10 cellular contexts compared by ENCODE assay signal in the genomic region with DNA sequence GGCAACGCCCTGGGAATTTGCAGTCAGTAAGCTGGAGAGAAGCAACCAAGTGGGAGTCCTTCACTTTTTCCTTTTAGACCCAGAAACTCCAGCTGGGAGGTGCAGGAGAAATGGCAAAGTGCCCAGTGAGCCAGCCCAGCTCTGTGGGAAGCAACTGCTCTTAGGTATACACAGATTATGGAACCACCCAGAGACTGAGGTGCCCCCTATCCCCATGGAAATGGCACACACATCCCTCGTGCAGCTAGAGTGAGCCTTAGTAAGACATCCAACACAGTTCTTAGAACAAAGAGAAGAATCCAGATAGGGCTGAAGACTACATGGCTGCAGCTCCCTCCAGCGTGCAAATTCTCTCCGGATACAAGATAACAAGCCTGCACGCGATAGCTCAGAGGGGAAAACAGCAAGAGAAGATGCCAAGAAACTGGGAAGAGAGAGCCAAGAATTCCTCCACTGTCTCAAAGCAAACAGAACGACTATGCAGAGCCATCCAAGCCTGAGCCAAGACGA. TPM values are rescaled to one million over a fixed set of nuclear protein-coding genes. Genes with fewer than 3 reads are reported as not detected.
DNase-seq lines count a peak whose midpoint lies in the region; ATAC-seq and TF ChIP-seq lines count a peak whose summit lies in the region.
"Had no signal": no experiment of that assay in that cellular context is flagged by ENCODE, and none has a peak within 500 bp of the region (broad histone marks: within the 10 kb centered on the region; RNA-seq: fewer than 3 reads in every experiment).

No MANE protein-coding gene starts in this region.

- no peaks in the 10 kb centered on the region for H3K27me3 Mint-ChIP-seq in activated CD8-positive, alpha-beta T cell treated with anti-CD3 and anti-CD28 coated beads for 36 hours
- H3K27me3 Mint-ChIP-seq in activated CD8-positive, alpha-beta T cell treated with anti-CD3 and anti-CD28 coated beads, Interleukin-2, amount 10 ng/mL, durations not matched to agents 7 days and 5 days (ENCODE audit: low read depth): no peaks in the 10 kb centered on the region
- H3K27me3 Mint-ChIP-seq in stimulated activated naive B cell treated with anti-CD40 and anti-IgM and Interleukin-4, amounts not matched to agents 10 μg/mL and 1 μg/mL and 100 μg/mL, for 72 hours: no peaks in the 10 kb centered on the region
- H3K27me3 Mint-ChIP-seq: activated naive CD8-positive, alpha-beta T cell treated with anti-CD3 and anti-CD28 coated beads for 36 hours had no signal

- H3K4me1 Mint-ChIP-seq in activated CD8-positive, alpha-beta T cell treated with anti-CD3 and anti-CD28 coated beads for 36 hours (ENCODE audit: low read depth): peaks cover 47% of the 10 kb centered on the region
- H3K4me1 Mint-ChIP-seq in activated CD8-positive, alpha-beta T cell treated with anti-CD3 and anti-CD28 coated beads, Interleukin-2, amount 10 ng/mL, durations not matched to agents 7 days and 5 days (ENCODE audit: low read depth): peaks cover 18% of the 10 kb centered on the region
- peaks cover 14 to 20% of the 10 kb centered on the region in 2 donors for H3K4me1 Mint-ChIP-seq in stimulated activated naive B cell treated with anti-CD40 and anti-IgM and Interleukin-4, amounts not matched to agents 10 μg/mL and 1 μg/mL and 100 μg/mL, for 72 hours

- DNase-seq in activated CD8-positive, alpha-beta T cell treated with anti-CD3 and anti-CD28 coated beads for 36 hours: no peak
- no peak for DNase-seq in activated CD8-positive, alpha-beta T cell treated with anti-CD3 and anti-CD28 coated beads, Interleukin-2, amount 10 ng/mL, durations not matched to agents 7 days and 5 days
- DNase-seq in choroid plexus epithelial cell (ENCODE audit: low read depth) (peak; percentile 81), medulla oblongata (ENCODE audit: extremely low spot score) (peak; percentile 48), upper lobe of right lung (no peak), retina (no peak), DMS153 (lab: John Stamatoyannopoulos, UW) (no peak)
- no peak for DNase-seq in stimulated activated naive B cell treated with anti-CD40 and anti-IgM and Interleukin-4, amounts not matched to agents 10 μg/mL and 1 μg/mL and 100 μg/mL, for 72 hours
- DNase-seq: activated naive CD8-positive, alpha-beta T cell treated with anti-CD3 and anti-CD28 coated beads for 36 hours; CD8-positive, alpha-beta memory T cell had no signal

- no peaks in the 10 kb centered on the region for H3K9me3 Mint-ChIP-seq in activated CD8-positive, alpha-beta T cell treated with anti-CD3 and anti-CD28 coated beads for 36 hours
- H3K9me3 Mint-ChIP-seq in activated CD8-positive, alpha-beta T cell treated with anti-CD3 and anti-CD28 coated beads, Interleukin-2, amount 10 ng/mL, durations not matched to agents 7 days and 5 days (ENCODE audit: insufficient read depth): no peaks in the 10 kb centered on the region
- no peaks in the 10 kb centered on the region for H3K9me3 Mint-ChIP-seq in stimulated activated naive B cell treated with anti-CD40 and anti-IgM and Interleukin-4, amounts not matched to agents 10 μg/mL and 1 μg/mL and 100 μg/mL, for 72 hours
- H3K9me3 Mint-ChIP-seq: activated naive CD8-positive, alpha-beta T cell treated with anti-CD3 and anti-CD28 coated beads for 36 hours; CD8-positive, alpha-beta memory T cell had no signal

- H3K36me3 Mint-ChIP-seq in activated CD8-positive, alpha-beta T cell treated with anti-CD3 and anti-CD28 coated beads for 36 hours (ENCODE audit: low read depth): peaks cover 19% of the 10 kb centered on the region
- H3K36me3 Mint-ChIP-seq in activated CD8-positive, alpha-beta T cell treated with anti-CD3 and anti-CD28 coated beads, Interleukin-2, amount 10 ng/mL, durations not matched to agents 7 days and 5 days (ENCODE audit: low read depth): peaks cover 47% of the 10 kb centered on the region
- peaks cover 11 to 15% of the 10 kb centered on the region in 2 donors for H3K36me3 Mint-ChIP-seq in stimulated activated naive B cell treated with anti-CD40 and anti-IgM and Interleukin-4, amounts not matched to agents 10 μg/mL and 1 μg/mL and 100 μg/mL, for 72 hours

- POLR2A ChIA-PET in activated CD8-positive, alpha-beta T cell treated with anti-CD3 and anti-CD28 coated beads for 36 hours (lab: Charles Lee): no interaction called here
- POLR2A ChIA-PET in activated CD8-positive, alpha-beta T cell treated with anti-CD3 and anti-CD28 coated beads, Interleukin-2, amount 10 ng/mL, durations not matched to agents 7 days and 5 days (lab: Charles Lee): no interaction called here

- intact Hi-C loops in activated CD8-positive, alpha-beta T cell treated with anti-CD3 and anti-CD28 coated beads for 36 hours (cut with micrococcal nuclease): no loop called here
- intact Hi-C loops in upper lobe of right lung (cut with DNase I): no loop called here

- no peaks in the 10 kb centered on the region for H3K9me3 ChIP-seq in upper lobe of right lung

- peaks cover 23% of the 10 kb centered on the region for H3K4me1 ChIP-seq in upper lobe of right lung

- H3K27ac ChIP-seq in upper lobe of right lung: peak overlapping the region; percentile 42

- no peak overlapping the region for H3K4me3 ChIP-seq in choroid plexus epithelial cell (ENCODE audit: low read depth, low read length)
- no peak overlapping the region for H3K4me3 ChIP-seq in upper lobe of right lung

- no peak overlapping the region for H3K4me3 Mint-ChIP-seq in activated CD8-positive, alpha-beta T cell treated with anti-CD3 and anti-CD28 coated beads for 36 hours
- H3K4me3 Mint-ChIP-seq in activated CD8-positive, alpha-beta T cell treated with anti-CD3 and anti-CD28 coated beads, Interleukin-2, amount 10 ng/mL, durations not matched to agents 7 days and 5 days: no peak overlapping the region
- H3K4me3 Mint-ChIP-seq in stimulated activated naive B cell treated with anti-CD40 and anti-IgM and Interleukin-4, amounts not matched to agents 10 μg/mL and 1 μg/mL and 100 μg/mL, for 72 hours: no peak overlapping the region
- H3K4me3 Mint-ChIP-seq: activated naive CD8-positive, alpha-beta T cell treated with anti-CD3 and anti-CD28 coated beads for 36 hours; CD8-positive, alpha-beta memory T cell had no signal

- H3K27me3 ChIP-seq in upper lobe of right lung: no peaks in the 10 kb centered on the region

- H3K27ac Mint-ChIP-seq in activated CD8-positive, alpha-beta T cell treated with anti-CD3 and anti-CD28 coated beads for 36 hours: peak overlapping the region; percentile 25
- no peak overlapping the region for H3K27ac Mint-ChIP-seq in activated CD8-positive, alpha-beta T cell treated with anti-CD3 and anti-CD28 coated beads, Interleukin-2, amount 10 ng/mL, durations not matched to agents 7 days and 5 days
- H3K27ac Mint-ChIP-seq in stimulated activated naive B cell treated with anti-CD40 and anti-IgM and Interleukin-4, amounts not matched to agents 10 μg/mL and 1 μg/mL and 100 μg/mL, for 72 hours: no peak overlapping the region
- H3K27ac Mint-ChIP-seq: activated naive CD8-positive, alpha-beta T cell treated with anti-CD3 and anti-CD28 coated beads for 36 hours had no signal

- no peak for TF ChIP-seq CTCF in activated CD8-positive, alpha-beta T cell treated with anti-CD3 and anti-CD28 coated beads for 36 hours (IDR thresholded peaks at IDR 0.05)
- TF ChIP-seq CTCF in choroid plexus epithelial cell (conservative IDR thresholded peaks at IDR 0.05; ENCODE audit: low read depth, low read length) (peak; percentile 45), upper lobe of right lung (IDR thresholded peaks at IDR 0.05) (no peak)

- H3K36me3 ChIP-seq in upper lobe of right lung: no peaks in the 10 kb centered on the region

- CTCF ChIA-PET in activated CD8-positive, alpha-beta T cell treated with anti-CD3 and anti-CD28 coated beads for 36 hours (lab: Charles Lee): no interaction called here
- CTCF ChIA-PET in activated CD8-positive, alpha-beta T cell treated with anti-CD3 and anti-CD28 coated beads, Interleukin-2, amount 10 ng/mL, durations not matched to agents 7 days and 5 days (lab: Charles Lee): interaction anchor here (0.8 kb wide), 1 partner anchor 26 kb away, joined by 4 read pairs; the partner anchor contains the start of gene IRAK1

- ATAC-seq in activated CD8-positive, alpha-beta T cell treated with anti-CD3 and anti-CD28 coated beads for 36 hours: no peak
- ATAC-seq in activated CD8-positive, alpha-beta T cell treated with anti-CD3 and anti-CD28 coated beads, Interleukin-2, amount 10 ng/mL, durations not matched to agents 7 days and 5 days: no peak
- ATAC-seq in upper lobe of right lung: peak; percentile 51
- no peak for ATAC-seq in stimulated activated naive B cell treated with anti-CD40 and anti-IgM and Interleukin-4, amounts not matched to agents 10 μg/mL and 1 μg/mL and 100 μg/mL, for 72 hours (replicated peaks)

RNA-seq across cellular contexts. Expression of gene IRAK1, which starts 26.6 kb away (rescaled TPM):
- total RNA-seq in activated CD8-positive, alpha-beta T cell treated with anti-CD3 and anti-CD28 coated beads for 36 hours: 100 to 1,000 TPM; 134 to 136 TPM
- total RNA-seq in activated CD8-positive, alpha-beta T cell treated with anti-CD3 and anti-CD28 coated beads, Interleukin-2, amount 10 ng/mL, durations not matched to agents 7 days and 5 days: 100 to 1,000 TPM; 164 to 165 TPM
- total RNA-seq in upper lobe of right lung: 89.4 TPM

RNA-seq across cellular contexts. Expression of gene MECP2, which starts 51.2 kb away (rescaled TPM):
- 10 to 100 TPM; 63.7 to 65.1 TPM for total RNA-seq in activated CD8-positive, alpha-beta T cell treated with anti-CD3 and anti-CD28 coated beads for 36 hours
- 10 to 100 TPM; 65.4 to 65.5 TPM for total RNA-seq in activated CD8-positive, alpha-beta T cell treated with anti-CD3 and anti-CD28 coated beads, Interleukin-2, amount 10 ng/mL, durations not matched to agents 7 days and 5 days
- 58.6 TPM for total RNA-seq in upper lobe of right lung

Comparison
In these comparisons a context has a peak if more than half of its experiments do, and no peak if none do; other contexts are left out.
1. DNase-seq: peak in choroid plexus epithelial cell (single experiment) and medulla oblongata (single experiment); none in activated CD8-positive, alpha-beta T cell treated with anti-CD3 and anti-CD28 coated beads for 36 hours (single experiment), activated CD8-positive, alpha-beta T cell treated with anti-CD3 and anti-CD28 coated beads, Interleukin-2, amount 10 ng/mL, durations not matched to agents 7 days and 5 days (single experiment), upper lobe of right lung (single experiment), stimulated activated naive B cell treated with anti-CD40 and anti-IgM and Interleukin-4, amounts not matched to agents 10 μg/mL and 1 μg/mL and 100 μg/mL, for 72 hours (single experiment), retina (single experiment) and DMS153 (single experiment).